In the genomic region with DNA sequence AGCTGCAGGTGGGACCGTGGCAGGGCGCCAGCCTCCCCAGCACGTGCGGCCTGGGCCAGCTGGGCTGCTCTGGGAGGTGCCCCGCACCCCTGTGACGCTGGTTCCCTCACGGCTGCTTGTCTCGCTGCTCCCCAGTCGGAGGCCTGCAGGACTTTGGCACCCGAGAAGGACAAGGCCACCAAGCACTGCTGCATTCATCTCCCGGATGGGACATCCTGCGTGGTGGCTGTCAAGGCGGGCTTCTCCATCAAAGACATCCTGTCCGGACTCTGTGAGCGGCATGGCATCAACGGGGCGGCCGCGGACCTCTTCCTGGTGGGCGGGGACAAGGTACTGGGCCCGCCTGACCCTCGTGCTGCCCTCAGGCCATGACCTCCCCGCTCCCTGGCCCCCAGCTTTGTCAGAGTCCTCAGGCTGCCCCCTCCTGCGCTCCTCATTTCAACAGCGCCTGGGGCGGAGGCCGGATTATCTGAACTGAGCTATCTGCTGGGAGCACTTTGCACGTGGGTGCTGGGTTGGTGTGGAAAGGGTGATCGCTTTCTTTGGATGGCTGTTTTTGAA, we compare ENCODE assay signal across 1 cellular context.
TF ChIP-seq lines count a peak whose summit lies in the region.

No MANE protein-coding gene starts in this region.

TF ChIP-seq in H1, 55 proteins besides CTCF, POLR2A, EP300 and RAD21:
- TF ChIP-seq SP4 (IDR thresholded peaks at IDR 0.05; ENCODE audit: low read length) (no peak), NANOG (IDR thresholded peaks at IDR 0.05; ENCODE audit: insufficient read depth, low read depth, low read length, poor library complexity, severe bottlenecking) (no peak), RNF2 (IDR thresholded peaks at IDR 0.05; ENCODE audit: borderline replicate concordance, low read depth, low read length, missing control alignments, poor library complexity, severe bottlenecking) (no peak), POU5F1 (IDR thresholded peaks at IDR 0.05; ENCODE audit: low read depth, low read length) (no peak)
- TF ChIP-seq, protein P1, sequence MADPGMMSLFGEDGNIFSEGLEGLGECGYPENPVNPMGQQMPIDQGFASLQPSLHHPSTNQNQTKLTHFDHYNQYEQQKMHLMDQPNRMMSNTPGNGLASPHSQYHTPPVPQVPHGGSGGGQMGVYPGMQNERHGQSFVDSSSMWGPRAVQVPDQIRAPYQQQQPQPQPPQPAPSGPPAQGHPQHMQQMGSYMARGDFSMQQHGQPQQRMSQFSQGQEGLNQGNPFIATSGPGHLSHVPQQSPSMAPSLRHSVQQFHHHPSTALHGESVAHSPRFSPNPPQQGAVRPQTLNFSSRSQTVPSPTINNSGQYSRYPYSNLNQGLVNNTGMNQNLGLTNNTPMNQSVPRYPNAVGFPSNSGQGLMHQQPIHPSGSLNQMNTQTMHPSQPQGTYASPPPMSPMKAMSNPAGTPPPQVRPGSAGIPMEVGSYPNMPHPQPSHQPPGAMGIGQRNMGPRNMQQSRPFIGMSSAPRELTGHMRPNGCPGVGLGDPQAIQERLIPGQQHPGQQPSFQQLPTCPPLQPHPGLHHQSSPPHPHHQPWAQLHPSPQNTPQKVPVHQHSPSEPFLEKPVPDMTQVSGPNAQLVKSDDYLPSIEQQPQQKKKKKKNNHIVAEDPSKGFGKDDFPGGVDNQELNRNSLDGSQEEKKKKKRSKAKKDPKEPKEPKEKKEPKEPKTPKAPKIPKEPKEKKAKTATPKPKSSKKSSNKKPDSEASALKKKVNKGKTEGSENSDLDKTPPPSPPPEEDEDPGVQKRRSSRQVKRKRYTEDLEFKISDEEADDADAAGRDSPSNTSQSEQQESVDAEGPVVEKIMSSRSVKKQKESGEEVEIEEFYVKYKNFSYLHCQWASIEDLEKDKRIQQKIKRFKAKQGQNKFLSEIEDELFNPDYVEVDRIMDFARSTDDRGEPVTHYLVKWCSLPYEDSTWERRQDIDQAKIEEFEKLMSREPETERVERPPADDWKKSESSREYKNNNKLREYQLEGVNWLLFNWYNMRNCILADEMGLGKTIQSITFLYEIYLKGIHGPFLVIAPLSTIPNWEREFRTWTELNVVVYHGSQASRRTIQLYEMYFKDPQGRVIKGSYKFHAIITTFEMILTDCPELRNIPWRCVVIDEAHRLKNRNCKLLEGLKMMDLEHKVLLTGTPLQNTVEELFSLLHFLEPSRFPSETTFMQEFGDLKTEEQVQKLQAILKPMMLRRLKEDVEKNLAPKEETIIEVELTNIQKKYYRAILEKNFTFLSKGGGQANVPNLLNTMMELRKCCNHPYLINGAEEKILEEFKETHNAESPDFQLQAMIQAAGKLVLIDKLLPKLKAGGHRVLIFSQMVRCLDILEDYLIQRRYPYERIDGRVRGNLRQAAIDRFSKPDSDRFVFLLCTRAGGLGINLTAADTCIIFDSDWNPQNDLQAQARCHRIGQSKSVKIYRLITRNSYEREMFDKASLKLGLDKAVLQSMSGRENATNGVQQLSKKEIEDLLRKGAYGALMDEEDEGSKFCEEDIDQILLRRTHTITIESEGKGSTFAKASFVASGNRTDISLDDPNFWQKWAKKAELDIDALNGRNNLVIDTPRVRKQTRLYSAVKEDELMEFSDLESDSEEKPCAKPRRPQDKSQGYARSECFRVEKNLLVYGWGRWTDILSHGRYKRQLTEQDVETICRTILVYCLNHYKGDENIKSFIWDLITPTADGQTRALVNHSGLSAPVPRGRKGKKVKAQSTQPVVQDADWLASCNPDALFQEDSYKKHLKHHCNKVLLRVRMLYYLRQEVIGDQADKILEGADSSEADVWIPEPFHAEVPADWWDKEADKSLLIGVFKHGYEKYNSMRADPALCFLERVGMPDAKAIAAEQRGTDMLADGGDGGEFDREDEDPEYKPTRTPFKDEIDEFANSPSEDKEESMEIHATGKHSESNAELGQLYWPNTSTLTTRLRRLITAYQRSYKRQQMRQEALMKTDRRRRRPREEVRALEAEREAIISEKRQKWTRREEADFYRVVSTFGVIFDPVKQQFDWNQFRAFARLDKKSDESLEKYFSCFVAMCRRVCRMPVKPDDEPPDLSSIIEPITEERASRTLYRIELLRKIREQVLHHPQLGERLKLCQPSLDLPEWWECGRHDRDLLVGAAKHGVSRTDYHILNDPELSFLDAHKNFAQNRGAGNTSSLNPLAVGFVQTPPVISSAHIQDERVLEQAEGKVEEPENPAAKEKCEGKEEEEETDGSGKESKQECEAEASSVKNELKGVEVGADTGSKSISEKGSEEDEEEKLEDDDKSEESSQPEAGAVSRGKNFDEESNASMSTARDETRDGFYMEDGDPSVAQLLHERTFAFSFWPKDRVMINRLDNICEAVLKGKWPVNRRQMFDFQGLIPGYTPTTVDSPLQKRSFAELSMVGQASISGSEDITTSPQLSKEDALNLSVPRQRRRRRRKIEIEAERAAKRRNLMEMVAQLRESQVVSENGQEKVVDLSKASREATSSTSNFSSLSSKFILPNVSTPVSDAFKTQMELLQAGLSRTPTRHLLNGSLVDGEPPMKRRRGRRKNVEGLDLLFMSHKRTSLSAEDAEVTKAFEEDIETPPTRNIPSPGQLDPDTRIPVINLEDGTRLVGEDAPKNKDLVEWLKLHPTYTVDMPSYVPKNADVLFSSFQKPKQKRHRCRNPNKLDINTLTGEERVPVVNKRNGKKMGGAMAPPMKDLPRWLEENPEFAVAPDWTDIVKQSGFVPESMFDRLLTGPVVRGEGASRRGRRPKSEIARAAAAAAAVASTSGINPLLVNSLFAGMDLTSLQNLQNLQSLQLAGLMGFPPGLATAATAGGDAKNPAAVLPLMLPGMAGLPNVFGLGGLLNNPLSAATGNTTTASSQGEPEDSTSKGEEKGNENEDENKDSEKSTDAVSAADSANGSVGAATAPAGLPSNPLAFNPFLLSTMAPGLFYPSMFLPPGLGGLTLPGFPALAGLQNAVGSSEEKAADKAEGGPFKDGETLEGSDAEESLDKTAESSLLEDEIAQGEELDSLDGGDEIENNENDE (IDR thresholded peaks at IDR 0.05; ENCODE audit: insufficient replicate concordance, low read length) = no peak
- TF ChIP-seq, protein P2, sequence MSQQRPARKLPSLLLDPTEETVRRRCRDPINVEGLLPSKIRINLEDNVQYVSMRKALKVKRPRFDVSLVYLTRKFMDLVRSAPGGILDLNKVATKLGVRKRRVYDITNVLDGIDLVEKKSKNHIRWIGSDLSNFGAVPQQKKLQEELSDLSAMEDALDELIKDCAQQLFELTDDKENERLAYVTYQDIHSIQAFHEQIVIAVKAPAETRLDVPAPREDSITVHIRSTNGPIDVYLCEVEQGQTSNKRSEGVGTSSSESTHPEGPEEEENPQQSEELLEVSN (IDR thresholded peaks at IDR 0.05) = no peak
- TF ChIP-seq, protein P3, sequence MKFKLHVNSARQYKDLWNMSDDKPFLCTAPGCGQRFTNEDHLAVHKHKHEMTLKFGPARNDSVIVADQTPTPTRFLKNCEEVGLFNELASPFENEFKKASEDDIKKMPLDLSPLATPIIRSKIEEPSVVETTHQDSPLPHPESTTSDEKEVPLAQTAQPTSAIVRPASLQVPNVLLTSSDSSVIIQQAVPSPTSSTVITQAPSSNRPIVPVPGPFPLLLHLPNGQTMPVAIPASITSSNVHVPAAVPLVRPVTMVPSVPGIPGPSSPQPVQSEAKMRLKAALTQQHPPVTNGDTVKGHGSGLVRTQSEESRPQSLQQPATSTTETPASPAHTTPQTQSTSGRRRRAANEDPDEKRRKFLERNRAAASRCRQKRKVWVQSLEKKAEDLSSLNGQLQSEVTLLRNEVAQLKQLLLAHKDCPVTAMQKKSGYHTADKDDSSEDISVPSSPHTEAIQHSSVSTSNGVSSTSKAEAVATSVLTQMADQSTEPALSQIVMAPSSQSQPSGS (IDR thresholded peaks at IDR 0.05; ENCODE audit: low read length) = no peak
